In genomic region chr18:3530807-3531206, GRCh38 we compare ENCODE assay signal across 21 cellular contexts.
"Had no signal": no experiment of that assay in that cellular context is flagged by ENCODE, and none has a peak within 500 bp of the region (broad histone marks: within the 10 kb centered on the region; RNA-seq: fewer than 3 reads in every experiment).

No MANE protein-coding gene starts in this region.

- H3K27ac ChIP-seq: esophagus muscularis mucosa, left ventricle myocardium inferior, right lobe of liver had no signal

- H3K9me3 ChIP-seq: esophagus muscularis mucosa, left ventricle myocardium inferior, mucosa of descending colon, right lobe of liver had no signal

- H3K36me3 Mint-ChIP-seq: activated naive CD8-positive, alpha-beta T cell; natural killer cell treated with Interleukin-12 subunit alpha and Interleukin-12 subunit beta and Interleukin-15 and Interleukin-18, amount 100 ng/mL, for 72 hours had no signal

- H3K4me3 ChIP-seq: esophagus muscularis mucosa, left ventricle myocardium inferior, lung, mucosa of descending colon, right lobe of liver had no signal

- H3K27me3 Mint-ChIP-seq: activated naive CD8-positive, alpha-beta T cell; natural killer cell treated with Interleukin-12 subunit alpha and Interleukin-12 subunit beta and Interleukin-15 and Interleukin-18, amount 100 ng/mL, for 72 hours had no signal

- H3K27ac Mint-ChIP-seq: activated naive CD8-positive, alpha-beta T cell; natural killer cell treated with Interleukin-12 subunit alpha and Interleukin-12 subunit beta and Interleukin-15 and Interleukin-18, amount 100 ng/mL, for 72 hours had no signal

- H3K9me3 Mint-ChIP-seq: natural killer cell treated with Interleukin-12 subunit alpha and Interleukin-12 subunit beta and Interleukin-15 and Interleukin-18, amount 100 ng/mL, for 72 hours had no signal

- H3K27me3 ChIP-seq: esophagus muscularis mucosa, right lobe of liver had no signal

- H3K4me3 Mint-ChIP-seq: activated naive CD8-positive, alpha-beta T cell; natural killer cell treated with Interleukin-12 subunit alpha and Interleukin-12 subunit beta and Interleukin-15 and Interleukin-18, amount 100 ng/mL, for 72 hours had no signal

- H3K36me3 ChIP-seq: esophagus muscularis mucosa, left ventricle myocardium inferior, right lobe of liver had no signal

- DNase-seq: activated CD4-positive, alpha-beta T cell treated with anti-CD3 and anti-CD28 coated beads for 4 hours; activated CD4-positive, alpha-beta T cell treated with anti-CD3 and anti-CD28 coated beads, Interleukin-2, amount 50 U/mL, for 4 hours; activated effector memory CD4-positive, alpha-beta T cell treated with Interleukin-2 at 50 U/mL for 16 hours; activated naive CD4-positive, alpha-beta T cell treated with Interleukin-2 at 50 U/mL for 16 hours; activated T-cell treated with anti-CD3 and anti-CD28 coated beads for 4 hours; anterior cingulate cortex; dermis blood vessel endothelial cell; effector CD4-positive, alpha-beta T cell; foreskin melanocyte; kidney glomerular epithelial cell; left ventricle myocardium inferior; mesendoderm; mucosa of descending colon; right lobe of liver; stimulated activated CD4-positive, alpha-beta T cell treated with anti-CD3 and anti-CD28 coated beads, Interleukin-2, amount 100 ng/mL, for 48 hours; stimulated activated naive CD4-positive, alpha-beta T cell treated with Interleukin-2 at 50 U/mL for 16 hours; trophoblast cell had no signal

- ATAC-seq: natural killer cell treated with Interleukin-12 subunit alpha and Interleukin-12 subunit beta and Interleukin-15 and Interleukin-18, amount 100 ng/mL, for 72 hours; right lobe of liver had no signal

- H3K4me1 ChIP-seq: esophagus muscularis mucosa, right lobe of liver had no signal
